22 cellular contexts compared by ENCODE assay signal in genomic region chr7:128044064-128044463, GRCh38. TPM values are rescaled to one million over a fixed set of nuclear protein-coding genes. Genes with fewer than 3 reads are reported as not detected.
DNase-seq lines count a peak whose midpoint lies in the region; ATAC-seq, FAIRE-seq and TF ChIP-seq lines count a peak whose summit lies in the region.
"Had no signal": no experiment of that assay in that cellular context is flagged by ENCODE, and none has a peak within 500 bp of the region (broad histone marks: within the 10 kb centered on the region; RNA-seq: fewer than 3 reads in every experiment).

No MANE protein-coding gene starts in this region.

- H3K4me2 ChIP-seq in MM.1S (ENCODE audit: low read depth, low read length) (peak overlapping the region; percentile 19), GM12878 (ENCODE audit: control insufficient read depth, insufficient read depth) (peak overlapping the region; percentile 7; the same call in 1 of the 2 replicates)

- no peak overlapping the region for H3K4me3 ChIP-seq in MM.1S (ENCODE audit: low read length)
- no peak overlapping the region for H3K4me3 ChIP-seq in GM12878
- H3K4me3 ChIP-seq: MG63, SJSA1 had no signal

- no peak for TF ChIP-seq EP300 in GM12878 (IDR thresholded peaks at IDR 0.05; ENCODE audit: borderline replicate concordance in 1 of 2, control insufficient read depth in 1 of 2, low read depth in 2 of 2, low read length in 2 of 2)

- FAIRE-seq in GM12878 (lab: Jason Lieb, UNC): no peak
- FAIRE-seq: G401.6 had no signal

- H3K9ac ChIP-seq in MM.1S (ENCODE audit: low read length): no peak overlapping the region
- 0 out of 2 replicates have a peak overlapping the region, but pooled peaks have one; percentile 29 for H3K9ac ChIP-seq in GM12878 (ENCODE audit: control insufficient read depth, insufficient read depth, low read length)

- H3K9me2 ChIP-seq in MM.1S (replicated peaks; ENCODE audit: insufficient read depth, low read length): no peaks in the 10 kb centered on the region

- peaks cover 25% of the 10 kb centered on the region for H3K4me1 ChIP-seq in MM.1S (ENCODE audit: low read length)
- H3K4me1 ChIP-seq in GM12878 (ENCODE audit: control insufficient read depth, insufficient read depth, low read length): peaks cover 6% of the 10 kb centered on the region; the same call in 1 of the 2 replicates

- peaks cover 81% of the 10 kb centered on the region for H3K79me2 ChIP-seq in MM.1S (ENCODE audit: low read length)
- no peaks in the 10 kb centered on the region for H3K79me2 ChIP-seq in GM12878 (ENCODE audit: control insufficient read depth, insufficient read depth, low read length)

- peaks cover 5% of the 10 kb centered on the region; the same call in 1 of the 2 replicates for H3F3A ChIP-seq in MM.1S (ENCODE audit: insufficient read depth, low read length)

- H4K20me1 ChIP-seq in MM.1S (ENCODE audit: insufficient read depth, low read length) (peaks cover 2% of the 10 kb centered on the region; the same call in 1 of the 2 replicates), GM12878 (ENCODE audit: control insufficient read depth, insufficient read depth) (0 out of 2 replicates have a peak, but pooled peaks cover 3% of the 10 kb centered on the region)

- WGBS in GM12878 (ENCODE audit: insufficient coverage, insufficient replicate concordance, low lambda C conversion rate, missing lambda C conversion rate): 19% methylated on average over 5 of the region's 5 CpGs

- TF ChIP-seq RAD21 in GM12878 (IDR thresholded peaks at IDR 0.05; ENCODE audit: insufficient read depth, low read depth, low read length): no peak

- POLR2A ChIA-PET in GM12878 (lab: Charles Lee): no interaction called here
- POLR2A ChIA-PET in GM10248 (lab: Yijun Ruan, JAX): no interaction called here

- CTCF ChIA-PET in GM12878 (lab: Yijun Ruan, JAX) (interaction anchor here (0.7 kb wide), 1 partner anchor 181 kb away, joined by 3 read pairs; no protein-coding TSS in a partner anchor), GM10248 (lab: Yijun Ruan, JAX) (interaction anchor here (1.0 to 1.6 kb wide), 3 partner anchors 9 to 16 kb away, joined by 3 to 5 read pairs (median 5); no protein-coding TSS in a partner anchor)

- H2AFZ ChIP-seq in MM.1S (ENCODE audit: low read length) (no peak overlapping the region), GM12878 (ENCODE audit: control insufficient read depth, low read depth, low read length) (no peak overlapping the region)

- RAD21 ChIA-PET in GM12878 (lab: Charles Lee; ENCODE audit: unreplicated experiment): no interaction called here

- no peaks in the 10 kb centered on the region for H3K36me3 ChIP-seq in MM.1S (replicated peaks; ENCODE audit: insufficient read depth, low read length)
- H3K36me3 ChIP-seq in GM12878 (ENCODE audit: control insufficient read depth in 2 of 2, insufficient read depth in 2 of 2, low read length in 1 of 2): peaks cover 7 to 8% of the 10 kb centered on the region in 2 experiments; a peak in 3 of 4 replicates
- H3K36me3 ChIP-seq: MG63 had no signal

- no peaks in the 10 kb centered on the region for H3K27me3 ChIP-seq in MM.1S (replicated peaks; ENCODE audit: insufficient read depth, low read length)
- no peaks in the 10 kb centered on the region for H3K27me3 ChIP-seq in GM12878 (replicated peaks in 1 of 2; ENCODE audit: control insufficient read depth in 2 of 2, insufficient read depth in 2 of 2, low read length in 1 of 2)
- H3K27me3 ChIP-seq: MG63, SJSA1 had no signal

- no peak for TF ChIP-seq CTCF in MM.1S (IDR thresholded peaks at IDR 0.05; ENCODE audit: low read length)
- no peak for TF ChIP-seq CTCF in GM12878 (IDR thresholded peaks at IDR 0.05 in 2 of 3, conservative IDR thresholded peaks at IDR 0.05 in 1 of 3; ENCODE audit: control insufficient read depth in 2 of 3, extremely low read depth in 1 of 3, insufficient read depth in 1 of 3, low read depth in 3 of 3, low read length in 3 of 3)
- TF ChIP-seq CTCF in GM10248 (IDR thresholded peaks at IDR 0.05; ENCODE audit: control extremely low read depth, extremely low read depth, low read depth, missing control alignments): no peak

- ATAC-seq in GM18511 (IDR thresholded peaks at IDR 0.05; ENCODE audit: unreplicated experiment) (peak; percentile 62), GM12878 (peak; percentile 57), GM21447 (IDR thresholded peaks at IDR 0.05; ENCODE audit: unreplicated experiment) (no peak)

- H3K9me3 ChIP-seq in MM.1S (replicated peaks; ENCODE audit: insufficient read depth, low read length): no peaks in the 10 kb centered on the region
- no peaks in the 10 kb centered on the region for H3K9me3 ChIP-seq in GM12878 (replicated peaks; ENCODE audit: control insufficient read depth, insufficient read depth, low read length)
- H3K9me3 ChIP-seq: MG63, SJSA1 had no signal

- peak overlapping the region; percentile 5; the same call in 1 of the 2 replicates for H3K27ac ChIP-seq in MM.1S (ENCODE audit: low read length)
- H3K27ac ChIP-seq in GM12878 (ENCODE audit: control insufficient read depth, insufficient read depth): no peak overlapping the region
- H3K27ac ChIP-seq: C4-2B, HL-60, SJSA1 had no signal

- BruUV-seq in GM12878 (replicated peaks; lab: Mats Ljungman, UMichigan): no TSS peak

- TF ChIP-seq POLR2A in GM12878 (IDR thresholded peaks at IDR 0.05; ENCODE audit: low read depth, low read length): no peak

- in situ Hi-C loops in GM12878 (cut with MboI): no loop called here

- intact Hi-C loops in GM12878 (cut with micrococcal nuclease; ENCODE audit: unreplicated experiment): no loop called here

- SMC1A ChIA-PET in GM12878 (lab: Charles Lee; ENCODE audit: uncharacterized antibody, unreplicated experiment): interaction anchor here (1.3 kb wide), 1 partner anchor 12 kb away, joined by 3 read pairs; no protein-coding TSS in a partner anchor

- DNase-seq in DMS79 (lab: John Stamatoyannopoulos, UW) (peak; percentile 75), MM.1S (peak; percentile 37), GM12878 (ENCODE audit: low read depth, low spot score) (no peak), NAMALWA (ENCODE audit: low spot score) (no peak), GM10248 (ENCODE audit: extremely low spot score) (no peak)
- DNase-seq: DND-41, IMR-90, Kasumi-1, MG63, NCI-H1092 treated with DMSO at 0.1 percent for 48 hours, NCI-H146, NCI-H2081, NCI-H510A treated with DMSO at 0.1 percent for 48 hours, NCI-H774 had no signal

TF ChIP-seq in GM12878, 131 proteins besides CTCF, POLR2A, EP300 and RAD21:
- TF ChIP-seq TCF12 (IDR thresholded peaks at IDR 0.05; ENCODE audit: low read depth, low read length) (no peak), RUNX3 (IDR thresholded peaks at IDR 0.05; ENCODE audit: low read length) (peak; percentile 71), SPI1 (IDR thresholded peaks at IDR 0.05; ENCODE audit: borderline replicate concordance, insufficient read depth, low read depth, low read length) (peak; percentile 13; the same call in 1 of the 2 replicates)

RNA-seq across cellular contexts. Expression of gene LRRC4, which starts 12.8 kb away (rescaled TPM):
- not detected in 2 replicates for total RNA-seq in GM12878 (2013; cell fraction: nucleolus; rRNA removed)
- total RNA-seq in GM12878 (2014; rRNA removed): 0.06 TPM in 1 of 2 replicates, not detected in the other
- not detected in 2 replicates for total RNA-seq in GM12878 (2014; rRNA removed; fragmentation: Illumina TruSeq; extraction: Trizol)
- total RNA-seq in GM12878 (2021): 0.16 TPM in 1 of 2 replicates, not detected in the other
- polyA plus RNA-seq in GM12878 (2011; ENCODE audit: low read depth): 0.16 TPM
- not detected in 2 replicates for polyA plus RNA-seq in GM12878 (2011; rRNA removed)
- polyA plus RNA-seq in GM12878 (2011; cell fraction: cytosol; rRNA removed): not detected in 2 replicates
- polyA plus RNA-seq in GM12878 (2011; cell fraction: nucleus; rRNA removed): not detected in 2 replicates
- 0.14 and 0.49 TPM in 2 replicates for polyA plus RNA-seq in GM12878 (2012)
- 0.08 and 0.09 TPM in 2 replicates for polyA plus RNA-seq in GM12878 (2014; fragmentation: Illumina TruSeq; extraction: Trizol)
- polyA plus RNA-seq in GM12878 (2014; fragmentation: Nextera tagmentation; extraction: Ambion mirVana): under 1 TPM in 1 of 2 experiments, not detected in 1; 0.14 TPM
- 0.85 TPM in 1 of 2 replicates, not detected in the other for polyA plus RNA-seq in GM12878 (2014; rRNA removed)
- polyA plus RNA-seq in GM12878 (2016; fragmentation: Nextera tagmentation; extraction: Ambion mirVana): under 1 TPM; 0.09 to 0.15 TPM
- polyA minus RNA-seq in GM12878 (2011; rRNA and poly(A)+ RNA removed): not detected in 2 replicates
- not detected in 2 replicates for polyA minus RNA-seq in GM12878 (2011; cell fraction: cytosol; rRNA and poly(A)+ RNA removed)
- polyA minus RNA-seq in GM12878 (2011; cell fraction: nucleus; rRNA and poly(A)+ RNA removed): not detected in 2 replicates
- total RNA-seq: H4, HT1080 had no signal

Comparison
In these comparisons a context has a peak if more than half of its experiments do, and no peak if none do; other contexts are left out.
1. DNase-seq: peak in DMS79 (single experiment) and MM.1S (single experiment); none in GM12878 (single experiment), NAMALWA (single experiment) and GM10248 (single experiment).